Comparison of ENCODE assay signal across 24 cellular contexts in the genomic region with DNA sequence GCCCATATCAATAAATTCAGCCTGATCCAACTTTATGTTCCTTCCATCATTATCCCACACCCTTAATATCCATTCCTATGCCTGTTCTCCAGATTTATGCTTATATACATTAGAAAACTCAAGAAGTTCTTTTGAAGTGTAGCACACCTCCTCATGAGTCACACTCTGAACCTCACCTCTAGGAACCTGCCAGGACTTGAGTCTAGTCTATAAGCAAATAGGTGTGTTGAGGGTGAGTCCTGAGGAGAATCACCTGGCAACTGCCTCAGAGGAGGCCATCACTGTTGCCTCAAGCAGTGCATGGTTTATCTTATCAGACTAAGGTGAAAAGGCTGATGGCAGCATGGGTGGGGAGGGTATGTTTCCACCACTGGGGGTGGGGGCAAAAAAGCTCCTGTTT.
DNase-seq lines count a peak whose midpoint lies in the region; ATAC-seq, FAIRE-seq and TF ChIP-seq lines count a peak whose summit lies in the region.
"Had no signal": no experiment of that assay in that cellular context is flagged by ENCODE, and none has a peak within 500 bp of the region (broad histone marks: within the 10 kb centered on the region; RNA-seq: fewer than 3 reads in every experiment).

No MANE protein-coding gene starts in this region.

- no peaks in the 10 kb centered on the region for H3K36me3 Mint-ChIP-seq in MCF 10A (ENCODE audit: insufficient read depth, unreplicated experiment)
- H3K36me3 Mint-ChIP-seq: CD8-positive, alpha-beta T cell had no signal

- FAIRE-seq in bronchial epithelial cell (lab: Jason Lieb, UNC) = no peak
- FAIRE-seq: A549, D721Med, G401.6, GM12891, GM19239 had no signal

- no peaks in the 10 kb centered on the region for H3K27me3 Mint-ChIP-seq in MCF 10A (ENCODE audit: insufficient read depth, unreplicated experiment)
- H3K27me3 Mint-ChIP-seq: B cell; CD4-positive, alpha-beta T cell had no signal

- ATAC-seq in foreskin keratinocyte = peak; percentile 29
- ATAC-seq: A549; CD8-positive, alpha-beta T cell had no signal

- H3K4me1 Mint-ChIP-seq in MCF 10A (ENCODE audit: insufficient read depth, unreplicated experiment) = peaks cover 6% of the 10 kb centered on the region
- H3K4me1 Mint-ChIP-seq: B cell had no signal

- no peaks in the 10 kb centered on the region for H3K4me1 ChIP-seq in breast epithelium
- H3K4me1 ChIP-seq in foreskin keratinocyte = no peaks in the 10 kb centered on the region
- H3K4me1 ChIP-seq in thyroid gland = no peaks in the 10 kb centered on the region
- H3K4me1 ChIP-seq: A549; BLaER1 treated with 17β-estradiol and CSF1 and Interleukin-3, amounts not matched to agents 10 nM and 100 nM; Caco-2 had no signal

- no peak overlapping the region for H3K27ac Mint-ChIP-seq in MCF 10A (ENCODE audit: low read depth, unreplicated experiment)
- H3K27ac Mint-ChIP-seq: B cell; CD4-positive, alpha-beta T cell; CD8-positive, alpha-beta T cell had no signal

- H3K27me3 ChIP-seq in breast epithelium (no peaks in the 10 kb centered on the region), bronchial epithelial cell (ENCODE audit: control insufficient read depth, insufficient read depth, low read length) (no peaks in the 10 kb centered on the region), foreskin keratinocyte (no peaks in the 10 kb centered on the region), thyroid gland (no peaks in the 10 kb centered on the region)
- H3K27me3 ChIP-seq: BLaER1 treated with 17β-estradiol and CSF1 and Interleukin-3, amounts not matched to agents 10 nM and 100 nM had no signal

- TF ChIP-seq CTCF in MCF 10A (IDR thresholded peaks at IDR 0.05; ENCODE audit: unreplicated experiment) = no peak
- TF ChIP-seq CTCF in breast epithelium (IDR thresholded peaks at IDR 0.05) = no peak
- no peak for TF ChIP-seq CTCF in bronchial epithelial cell (IDR thresholded peaks at IDR 0.05; ENCODE audit: insufficient read depth, low read length, severe bottlenecking)
- no peak for TF ChIP-seq CTCF in foreskin keratinocyte (conservative IDR thresholded peaks at IDR 0.05)
- TF ChIP-seq CTCF in thyroid gland (IDR thresholded peaks at IDR 0.05) = no peak

- TF ChIP-seq POLR2A in breast epithelium (IDR thresholded peaks at IDR 0.05) (no peak), thyroid gland (IDR thresholded peaks at IDR 0.05) (no peak)

- no peaks in the 10 kb centered on the region for H3K36me3 ChIP-seq in breast epithelium
- no peaks in the 10 kb centered on the region for H3K36me3 ChIP-seq in bronchial epithelial cell (ENCODE audit: control insufficient read depth, insufficient read depth, low read length)
- no peaks in the 10 kb centered on the region for H3K36me3 ChIP-seq in thyroid gland
- H3K36me3 ChIP-seq: BLaER1 treated with 17β-estradiol and CSF1 and Interleukin-3, amounts not matched to agents 10 nM and 100 nM had no signal

- DNase-seq in MCF 10A (ENCODE audit: unreplicated experiment) (peak; percentile 69), breast epithelium (ENCODE audit: low spot score in 2 of 2) (no peak), bronchial epithelial cell (ENCODE audit: low read depth) (peak; percentile 92), epithelial cell of prostate (ENCODE audit: low read depth, low spot score) (peak; percentile 66), foreskin keratinocyte (peak; percentile 2 to 46), SKM-1 treated with dmso at 0.1 percent for 144 hours (lab: John Stamatoyannopoulos, UW; ENCODE audit: unreplicated experiment) (no peak), thyroid gland (no peak)
- DNase-seq in activated CD8-positive, alpha-beta memory T cell treated with anti-CD3 and anti-CD28 coated beads, Interleukin-2, amount 50 U/mL, for 4 hours = no peak
- DNase-seq: AML-193; Caco-2; Calu3; CD4-positive, alpha-beta T cell; CD8-positive, alpha-beta T cell; DMS79 treated with DMSO at 0.1 percent for 48 hours; GF-D8 had no signal

- H3K4me3 ChIP-seq in breast epithelium = no peak overlapping the region
- no peak overlapping the region for H3K4me3 ChIP-seq in bronchial epithelial cell (ENCODE audit: low read depth, low read length)
- no peak overlapping the region for H3K4me3 ChIP-seq in thyroid gland (replicated peaks in 1 of 3)
- H3K4me3 ChIP-seq: A549; BLaER1 treated with 17β-estradiol and CSF1 and Interleukin-3, amounts not matched to agents 10 nM and 100 nM had no signal

- CTCF ChIA-PET in MCF 10A (lab: Yijun Ruan, JAX) = interaction anchor here (0.7 to 1.0 kb wide), 2 partner anchors 115 to 1104 kb away, joined by 3 to 4 read pairs; no protein-coding TSS in a partner anchor

- H3K4me3 Mint-ChIP-seq in MCF 10A (ENCODE audit: unreplicated experiment) = no peak overlapping the region
- H3K4me3 Mint-ChIP-seq: B cell; CD4-positive, alpha-beta T cell; CD8-positive, alpha-beta T cell had no signal

- peaks cover under 1 to 7% of the 10 kb centered on the region in 2 donors for H3K9me3 ChIP-seq in breast epithelium
- H3K9me3 ChIP-seq in thyroid gland = no peaks in the 10 kb centered on the region
- H3K9me3 ChIP-seq: A549, Caco-2 had no signal

- H3K27ac ChIP-seq in breast epithelium (no peak overlapping the region), epithelial cell of prostate (no peak overlapping the region), foreskin keratinocyte (no peak overlapping the region), thyroid gland (no peak overlapping the region)
- H3K27ac ChIP-seq: 22Rv1; A549; BLaER1 treated with 17β-estradiol and CSF1 and Interleukin-3, amounts not matched to agents 10 nM and 100 nM; C4-2B had no signal

- peaks cover 19% of the 10 kb centered on the region for H3K9me3 Mint-ChIP-seq in MCF 10A (ENCODE audit: unreplicated experiment)

- intact Hi-C loops in MCF 10A (cut with micrococcal nuclease) (no loop called here), breast epithelium (cut with DNase I; ENCODE audit: low total_unique reads) (no loop called here), thyroid gland (cut with DNase I) (no loop called here)

- POLR2A ChIA-PET in MCF 10A (lab: Yijun Ruan, JAX) = interaction anchor here (0.9 to 1.0 kb wide), 2 partner anchors 15 kb away, joined by 3 read pairs; no protein-coding TSS in a partner anchor

- no TSS peak for BruUV-seq in MCF 10A (replicated peaks; lab: Mats Ljungman, UMichigan)

Comparison
In these comparisons a context has a peak if more than half of its experiments do, and no peak if none do; other contexts are left out.
1. DNase-seq: peak in MCF 10A (single experiment), bronchial epithelial cell (single experiment), epithelial cell of prostate (single experiment) and foreskin keratinocyte (2 of 2); none in breast epithelium (0 of 2), SKM-1 treated with dmso at 0.1 percent for 144 hours (single experiment), activated CD8-positive, alpha-beta memory T cell treated with anti-CD3 and anti-CD28 coated beads, Interleukin-2, amount 50 U/mL, for 4 hours (single experiment) and thyroid gland (0 of 2).